1 cellular context compared by ENCODE assay signal in the genomic region with DNA sequence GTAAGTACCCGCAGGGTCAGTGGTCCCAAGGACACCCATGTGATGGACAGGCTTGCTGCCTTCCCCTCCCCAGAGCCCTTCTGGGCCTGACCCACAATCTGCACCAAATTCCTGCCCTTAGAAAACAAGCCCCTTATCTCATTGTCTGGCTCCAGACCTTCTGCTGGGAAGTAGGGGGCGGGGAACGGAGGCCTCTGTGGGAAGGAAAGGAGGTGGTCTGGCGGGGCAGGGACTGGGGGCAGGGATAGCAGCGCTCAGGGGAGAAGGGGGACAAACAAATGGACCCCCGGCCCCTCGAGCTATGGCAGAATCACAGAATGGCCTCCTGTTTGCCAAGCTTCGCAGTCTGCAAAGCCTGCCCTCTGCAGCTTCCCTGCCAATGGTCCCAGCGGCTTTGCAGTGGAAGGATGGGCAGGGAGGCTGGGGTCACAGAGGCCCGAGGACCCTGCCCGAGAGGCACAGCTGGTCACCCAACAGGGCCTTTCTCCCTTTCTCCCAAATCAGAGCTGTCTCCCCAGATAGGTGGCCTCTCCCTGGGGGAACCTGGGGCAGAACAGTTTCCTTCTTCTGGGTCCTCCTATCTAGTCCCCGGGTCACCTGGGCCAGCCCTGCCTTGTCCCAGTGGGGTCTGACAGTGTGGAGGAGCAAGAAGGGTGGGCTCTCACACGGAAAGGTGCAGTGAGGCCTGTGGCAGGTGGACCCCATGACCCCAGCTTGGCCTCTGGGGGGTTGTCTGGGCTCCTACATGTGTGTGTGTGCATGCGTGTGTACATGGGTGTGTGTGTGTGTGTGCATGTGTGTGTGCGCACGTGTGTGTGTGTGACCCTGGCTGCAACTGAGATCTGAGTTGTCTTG.
TF ChIP-seq lines count a peak whose summit lies in the region.

No MANE protein-coding gene starts in this region.

TF ChIP-seq in SK-N-SH, 30 proteins besides CTCF, POLR2A, EP300 and RAD21 (continued from another document):
- TF ChIP-seq IRF3 (IDR thresholded peaks at IDR 0.05; ENCODE audit: low read depth, low read length) (no peak), FOXM1 (IDR thresholded peaks at IDR 0.05; ENCODE audit: low read depth) (no peak), FOXJ3 (CRISPR knock-in tag; IDR thresholded peaks at IDR 0.05) (peak; percentile 61; the same call in 1 of the 2 replicates), MEF2A (IDR thresholded peaks at IDR 0.05; ENCODE audit: borderline replicate concordance, low read depth) (no peak), MXI1 (IDR thresholded peaks at IDR 0.05; ENCODE audit: low read depth, low read length) (peak; percentile 50; the same call in 1 of the 2 replicates), POLR2AphosphoS5 (IDR thresholded peaks at IDR 0.05; ENCODE audit: low read depth, low read length) (no peak), TCF12 (IDR thresholded peaks at IDR 0.05) (no peak; the same call in 1 of the 2 replicates), RFX5 (IDR thresholded peaks at IDR 0.05; ENCODE audit: low read length) (no peak), RCOR1 (IDR thresholded peaks at IDR 0.05; ENCODE audit: low read length) (peak; percentile 80; the same call in 1 of the 2 replicates), SIN3A (IDR thresholded peaks at IDR 0.05; ENCODE audit: borderline replicate concordance, low read depth, low read length) (no peak), USF1 (IDR thresholded peaks at IDR 0.05; ENCODE audit: borderline replicate concordance, low read depth) (no peak), ELF1 (IDR thresholded peaks at IDR 0.05) (no peak), GABPA (IDR thresholded peaks at IDR 0.05; ENCODE audit: low read depth) (no peak), TEAD4 (IDR thresholded peaks at IDR 0.05; ENCODE audit: borderline replicate concordance, insufficient read depth) (no peak), GATA2 (CRISPR knock-in tag; IDR thresholded peaks at IDR 0.05) (peak; percentile 94)
- TF ChIP-seq, protein P1, sequence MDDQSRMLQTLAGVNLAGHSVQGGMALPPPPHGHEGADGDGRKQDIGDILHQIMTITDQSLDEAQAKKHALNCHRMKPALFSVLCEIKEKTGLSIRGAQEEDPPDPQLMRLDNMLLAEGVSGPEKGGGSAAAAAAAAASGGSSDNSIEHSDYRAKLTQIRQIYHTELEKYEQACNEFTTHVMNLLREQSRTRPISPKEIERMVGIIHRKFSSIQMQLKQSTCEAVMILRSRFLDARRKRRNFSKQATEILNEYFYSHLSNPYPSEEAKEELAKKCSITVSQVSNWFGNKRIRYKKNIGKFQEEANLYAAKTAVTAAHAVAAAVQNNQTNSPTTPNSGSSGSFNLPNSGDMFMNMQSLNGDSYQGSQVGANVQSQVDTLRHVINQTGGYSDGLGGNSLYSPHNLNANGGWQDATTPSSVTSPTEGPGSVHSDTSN (IDR thresholded peaks at IDR 0.05), result no peak
- TF ChIP-seq, protein P2, sequence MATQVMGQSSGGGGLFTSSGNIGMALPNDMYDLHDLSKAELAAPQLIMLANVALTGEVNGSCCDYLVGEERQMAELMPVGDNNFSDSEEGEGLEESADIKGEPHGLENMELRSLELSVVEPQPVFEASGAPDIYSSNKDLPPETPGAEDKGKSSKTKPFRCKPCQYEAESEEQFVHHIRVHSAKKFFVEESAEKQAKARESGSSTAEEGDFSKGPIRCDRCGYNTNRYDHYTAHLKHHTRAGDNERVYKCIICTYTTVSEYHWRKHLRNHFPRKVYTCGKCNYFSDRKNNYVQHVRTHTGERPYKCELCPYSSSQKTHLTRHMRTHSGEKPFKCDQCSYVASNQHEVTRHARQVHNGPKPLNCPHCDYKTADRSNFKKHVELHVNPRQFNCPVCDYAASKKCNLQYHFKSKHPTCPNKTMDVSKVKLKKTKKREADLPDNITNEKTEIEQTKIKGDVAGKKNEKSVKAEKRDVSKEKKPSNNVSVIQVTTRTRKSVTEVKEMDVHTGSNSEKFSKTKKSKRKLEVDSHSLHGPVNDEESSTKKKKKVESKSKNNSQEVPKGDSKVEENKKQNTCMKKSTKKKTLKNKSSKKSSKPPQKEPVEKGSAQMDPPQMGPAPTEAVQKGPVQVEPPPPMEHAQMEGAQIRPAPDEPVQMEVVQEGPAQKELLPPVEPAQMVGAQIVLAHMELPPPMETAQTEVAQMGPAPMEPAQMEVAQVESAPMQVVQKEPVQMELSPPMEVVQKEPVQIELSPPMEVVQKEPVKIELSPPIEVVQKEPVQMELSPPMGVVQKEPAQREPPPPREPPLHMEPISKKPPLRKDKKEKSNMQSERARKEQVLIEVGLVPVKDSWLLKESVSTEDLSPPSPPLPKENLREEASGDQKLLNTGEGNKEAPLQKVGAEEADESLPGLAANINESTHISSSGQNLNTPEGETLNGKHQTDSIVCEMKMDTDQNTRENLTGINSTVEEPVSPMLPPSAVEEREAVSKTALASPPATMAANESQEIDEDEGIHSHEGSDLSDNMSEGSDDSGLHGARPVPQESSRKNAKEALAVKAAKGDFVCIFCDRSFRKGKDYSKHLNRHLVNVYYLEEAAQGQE (IDR thresholded peaks at IDR 0.05; ENCODE audit: low read depth, low read length), result no peak
- TF ChIP-seq, protein P3, sequence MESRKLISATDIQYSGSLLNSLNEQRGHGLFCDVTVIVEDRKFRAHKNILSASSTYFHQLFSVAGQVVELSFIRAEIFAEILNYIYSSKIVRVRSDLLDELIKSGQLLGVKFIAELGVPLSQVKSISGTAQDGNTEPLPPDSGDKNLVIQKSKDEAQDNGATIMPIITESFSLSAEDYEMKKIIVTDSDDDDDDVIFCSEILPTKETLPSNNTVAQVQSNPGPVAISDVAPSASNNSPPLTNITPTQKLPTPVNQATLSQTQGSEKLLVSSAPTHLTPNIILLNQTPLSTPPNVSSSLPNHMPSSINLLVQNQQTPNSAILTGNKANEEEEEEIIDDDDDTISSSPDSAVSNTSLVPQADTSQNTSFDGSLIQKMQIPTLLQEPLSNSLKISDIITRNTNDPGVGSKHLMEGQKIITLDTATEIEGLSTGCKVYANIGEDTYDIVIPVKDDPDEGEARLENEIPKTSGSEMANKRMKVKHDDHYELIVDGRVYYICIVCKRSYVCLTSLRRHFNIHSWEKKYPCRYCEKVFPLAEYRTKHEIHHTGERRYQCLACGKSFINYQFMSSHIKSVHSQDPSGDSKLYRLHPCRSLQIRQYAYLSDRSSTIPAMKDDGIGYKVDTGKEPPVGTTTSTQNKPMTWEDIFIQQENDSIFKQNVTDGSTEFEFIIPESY (IDR thresholded peaks at IDR 0.05; ENCODE audit: borderline replicate concordance, low read depth), result no peak
- TF ChIP-seq, protein P4, sequence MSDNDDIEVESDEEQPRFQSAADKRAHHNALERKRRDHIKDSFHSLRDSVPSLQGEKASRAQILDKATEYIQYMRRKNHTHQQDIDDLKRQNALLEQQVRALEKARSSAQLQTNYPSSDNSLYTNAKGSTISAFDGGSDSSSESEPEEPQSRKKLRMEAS (IDR thresholded peaks at IDR 0.05; ENCODE audit: low read depth), result no peak
- TF ChIP-seq, protein P5, sequence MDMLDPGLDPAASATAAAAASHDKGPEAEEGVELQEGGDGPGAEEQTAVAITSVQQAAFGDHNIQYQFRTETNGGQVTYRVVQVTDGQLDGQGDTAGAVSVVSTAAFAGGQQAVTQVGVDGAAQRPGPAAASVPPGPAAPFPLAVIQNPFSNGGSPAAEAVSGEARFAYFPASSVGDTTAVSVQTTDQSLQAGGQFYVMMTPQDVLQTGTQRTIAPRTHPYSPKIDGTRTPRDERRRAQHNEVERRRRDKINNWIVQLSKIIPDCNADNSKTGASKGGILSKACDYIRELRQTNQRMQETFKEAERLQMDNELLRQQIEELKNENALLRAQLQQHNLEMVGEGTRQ (IDR thresholded peaks at IDR 0.05; ENCODE audit: borderline replicate concordance, low read depth, low read length), result no peak
